ENCODE assay signal across 21 cellular contexts in genomic region chr15:78767331-78767951, GRCh38. TPM values are rescaled to one million over a fixed set of nuclear protein-coding genes. Genes with fewer than 3 reads are reported as not detected.
DNase-seq lines count a peak whose midpoint lies in the region; ATAC-seq, FAIRE-seq and TF ChIP-seq lines count a peak whose summit lies in the region.
"Had no signal": no experiment of that assay in that cellular context is flagged by ENCODE, and none has a peak within 500 bp of the region (broad histone marks: within the 10 kb centered on the region; RNA-seq: fewer than 3 reads in every experiment).

No MANE protein-coding gene starts in this region.

- peak; percentile 14 for ATAC-seq in WTC11

- H3K23ac ChIP-seq in H9 (ENCODE audit: insufficient read length, low read depth, low read length) = no peak overlapping the region
- H3K23ac ChIP-seq in neuronal stem cell (ENCODE audit: low read depth, low read length, poor library complexity) = peak overlapping the region; percentile 31

- TF ChIP-seq CTCF in H9 (conservative IDR thresholded peaks at IDR 0.05) (peak; percentile 44), WTC11 (IDR thresholded peaks at IDR 0.05) (no peak)

- H3K27me3 ChIP-seq in H9 (ENCODE audit: insufficient read depth, low read length) = no peaks in the 10 kb centered on the region
- no peaks in the 10 kb centered on the region for H3K27me3 ChIP-seq in neuronal stem cell (ENCODE audit: control insufficient read depth in 3 of 3, insufficient read depth in 3 of 3, low read depth in 1 of 3, low read length in 3 of 3)
- H3K27me3 ChIP-seq: brain microvascular endothelial cell, esophagus squamous epithelium had no signal

- H3K79me1 ChIP-seq in H9 (ENCODE audit: insufficient read depth, low read depth, low read length, poor library complexity, severe bottlenecking) (no peaks in the 10 kb centered on the region), neuronal stem cell (ENCODE audit: low read depth, low read length) (peaks cover 4% of the 10 kb centered on the region)

- H4K5ac ChIP-seq in H9 (ENCODE audit: insufficient read length, low read depth, low read length) = no peak overlapping the region

- H3K18ac ChIP-seq in H9 (ENCODE audit: insufficient read length, low read depth, low read length) (no peak overlapping the region), neuronal stem cell (ENCODE audit: low read length) (no peak overlapping the region)

- no peak overlapping the region for H3K56ac ChIP-seq in H9 (ENCODE audit: insufficient read length, low read depth, low read length)

- no peak overlapping the region for H2BK15ac ChIP-seq in H9 (ENCODE audit: low read depth, low read length)
- no peak overlapping the region for H2BK15ac ChIP-seq in neuronal stem cell (ENCODE audit: low read length)

- H3K9me3 ChIP-seq in H9 (ENCODE audit: control insufficient read depth, low read depth, low read length) = no peaks in the 10 kb centered on the region
- no peaks in the 10 kb centered on the region for H3K9me3 ChIP-seq in neuronal stem cell (replicated peaks in 1 of 2; ENCODE audit: control insufficient read depth in 2 of 2, insufficient read depth in 1 of 2, low read depth in 1 of 2, low read length in 2 of 2)
- H3K9me3 ChIP-seq: esophagus squamous epithelium had no signal

- H3K27me3 Mint-ChIP-seq in H9 (ENCODE audit: low read depth) (no peaks in the 10 kb centered on the region), WTC11 (ENCODE audit: low read depth) (no peaks in the 10 kb centered on the region)
- H3K27me3 Mint-ChIP-seq: activated naive CD4-positive, alpha-beta T cell treated with anti-CD3 and anti-CD28 coated beads, Interleukin-2, amount 50 U/mL, for 24 hours; stimulated activated naive CD8-positive, alpha-beta T cell treated with anti-CD3 and anti-CD28 coated beads, Interleukin-15, Interleukin-2, amounts not matched to agents 100 ng/mL and 50 ng/mL, for 24 hours had no signal

- CTCF ChIA-PET in WTC11 (lab: Charles Lee) = interaction anchor here (0.6 to 1.2 kb wide), 6 partner anchors 9 to 647 kb away, joined by 3 to 6 read pairs (median 4); partner anchors contain the start of gene ADAMTS7

- H2BK12ac ChIP-seq in H9 (ENCODE audit: insufficient read length, low read depth, low read length) (no peak overlapping the region), neuronal stem cell (ENCODE audit: low read length) (no peak overlapping the region)

- no peaks in the 10 kb centered on the region for H4K20me1 ChIP-seq in H9 (ENCODE audit: control insufficient read depth, insufficient read depth, insufficient read length)

- H3T11ph ChIP-seq in H9 (ENCODE audit: low read length) = no peak overlapping the region

- no peak overlapping the region for H3K4me3 ChIP-seq in neuronal stem cell (ENCODE audit: low read length in 2 of 2)
- H3K4me3 ChIP-seq: esophagus squamous epithelium, PC-9 had no signal

- H3K36me3 Mint-ChIP-seq in H9 (ENCODE audit: insufficient read depth in 1 of 3, low read depth in 3 of 3) = peaks cover 0 to 8% (median 4%) of the 10 kb centered on the region in 3 experiments; a peak in 4 of 7 replicates
- 0 out of 2 replicates have a peak, but pooled peaks cover 3% of the 10 kb centered on the region for H3K36me3 Mint-ChIP-seq in WTC11
- H3K36me3 Mint-ChIP-seq: activated naive CD4-positive, alpha-beta T cell treated with anti-CD3 and anti-CD28 coated beads, Interleukin-2, amount 50 U/mL, for 24 hours had no signal

- H3K4me1 ChIP-seq in H9 (ENCODE audit: insufficient read depth, low read length) (peaks cover 4% of the 10 kb centered on the region; the same call in 1 of the 2 replicates), neuronal stem cell (ENCODE audit: control insufficient read depth in 2 of 2, insufficient read depth in 1 of 2, low read depth in 1 of 2, low read length in 2 of 2) (peaks cover 0 to 4% of the 10 kb centered on the region in 2 donors)

- H3K23me2 ChIP-seq in H9 (ENCODE audit: insufficient read length, low read depth, low read length, poor library complexity, severe bottlenecking) = no peaks in the 10 kb centered on the region

- no peak overlapping the region for H3K27ac Mint-ChIP-seq in H9
- H3K27ac Mint-ChIP-seq in WTC11 = no peak overlapping the region
- H3K27ac Mint-ChIP-seq: activated naive CD4-positive, alpha-beta T cell treated with anti-CD3 and anti-CD28 coated beads, Interleukin-2, amount 50 U/mL, for 24 hours; stimulated activated naive CD8-positive, alpha-beta T cell treated with anti-CD3 and anti-CD28 coated beads, Interleukin-15, Interleukin-2, amounts not matched to agents 100 ng/mL and 50 ng/mL, for 24 hours had no signal

- H2AK5ac ChIP-seq in H9 (ENCODE audit: insufficient read length, low read length) (no peak overlapping the region), neuronal stem cell (ENCODE audit: low read depth, low read length) (no peak overlapping the region)

- H3K79me2 ChIP-seq in H9 (ENCODE audit: insufficient read depth, low read length) = no peaks in the 10 kb centered on the region

- H2AFZ ChIP-seq in H9 (ENCODE audit: low read length) = no peak overlapping the region
- no peak overlapping the region for H2AFZ ChIP-seq in neuronal stem cell (ENCODE audit: low read length)
- H2AFZ ChIP-seq: PC-9 had no signal

- H4K91ac ChIP-seq in H9 (ENCODE audit: insufficient read length, low read depth, low read length) (no peak overlapping the region), neuronal stem cell (ENCODE audit: low read depth, low read length, poor library complexity) (no peak overlapping the region)

- no peak for FAIRE-seq in RCC 7860 (lab: Jason Lieb, UNC)

- WGBS in H9 (ENCODE audit: extremely low coverage, insufficient read length, low lambda C conversion rate) = no CpG with 5 or more reads among the region's 16 CpGs
- WGBS in neuronal stem cell (ENCODE audit: extremely low coverage in 2 of 2, insufficient read length in 2 of 2, insufficient replicate concordance in 1 of 2), 2 donors = no CpG with 5 or more reads among the region's 16 CpGs

- H3K4me1 Mint-ChIP-seq in H9 (peaks cover 12 to 17% of the 10 kb centered on the region in 2 experiments), WTC11 (peaks cover 18% of the 10 kb centered on the region)
- H3K4me1 Mint-ChIP-seq: activated naive CD4-positive, alpha-beta T cell treated with anti-CD3 and anti-CD28 coated beads, Interleukin-2, amount 50 U/mL, for 24 hours had no signal

- H3K14ac ChIP-seq in H9 (ENCODE audit: insufficient read depth, low read length) (no peak overlapping the region), neuronal stem cell (ENCODE audit: low read length) (no peak overlapping the region)

- H3K4me3 Mint-ChIP-seq in H9 = no peak overlapping the region
- H3K4me3 Mint-ChIP-seq in WTC11 = no peak overlapping the region
- H3K4me3 Mint-ChIP-seq: activated naive CD4-positive, alpha-beta T cell treated with anti-CD3 and anti-CD28 coated beads, Interleukin-2, amount 50 U/mL, for 24 hours; stimulated activated naive CD8-positive, alpha-beta T cell treated with anti-CD3 and anti-CD28 coated beads, Interleukin-15, Interleukin-2, amounts not matched to agents 100 ng/mL and 50 ng/mL, for 24 hours had no signal

- H3K4me2 ChIP-seq in H9 (ENCODE audit: insufficient read depth, insufficient read length, low read length) (no peak overlapping the region), neuronal stem cell (ENCODE audit: insufficient read depth, low read length, poor library complexity, severe bottlenecking) (no peak overlapping the region)
- H3K4me2 ChIP-seq: KMS-11, PC-9 had no signal

- H3K4ac ChIP-seq in H9 (ENCODE audit: low read depth, low read length) = no peak overlapping the region
- H3K4ac ChIP-seq in neuronal stem cell (ENCODE audit: low read length) = no peak overlapping the region

- POLR2A ChIA-PET in WTC11 (lab: Charles Lee) = no interaction called here

- no peak overlapping the region for H2BK20ac ChIP-seq in H9 (ENCODE audit: low read depth, low read length, poor library complexity, severe bottlenecking)

- H3K36me3 ChIP-seq in neuronal stem cell (replicated peaks in 1 of 2; ENCODE audit: control insufficient read depth in 2 of 2, insufficient read depth in 2 of 2, low read length in 2 of 2) = peaks cover under 1 to 2% of the 10 kb centered on the region in 2 donors
- H3K36me3 ChIP-seq: brain microvascular endothelial cell, esophagus squamous epithelium had no signal

- H3K9ac ChIP-seq in H9 (ENCODE audit: extremely low read depth, insufficient read length, low read length) (no peak overlapping the region), neuronal stem cell (ENCODE audit: low read depth, low read length, poor library complexity) (peak overlapping the region; percentile 12)
- H3K9ac ChIP-seq: KMS-11 had no signal

- H3K27ac ChIP-seq in H9 (ENCODE audit: insufficient read length, low read depth, low read length) (no peak overlapping the region), neuronal stem cell (replicated peaks; ENCODE audit: low read length) (no peak overlapping the region)
- H3K27ac ChIP-seq: brain microvascular endothelial cell, C4-2B, esophagus squamous epithelium, KMS-11, PC-9 had no signal

- no peak overlapping the region for H2BK120ac ChIP-seq in H9 (ENCODE audit: low read depth, low read length, poor library complexity, severe bottlenecking)
- H2BK120ac ChIP-seq in neuronal stem cell (ENCODE audit: low read depth, low read length) = no peak overlapping the region

- H3K9me3 Mint-ChIP-seq in H9 = no peaks in the 10 kb centered on the region
- H3K9me3 Mint-ChIP-seq in WTC11 = no peaks in the 10 kb centered on the region
- H3K9me3 Mint-ChIP-seq: activated naive CD4-positive, alpha-beta T cell treated with anti-CD3 and anti-CD28 coated beads, Interleukin-2, amount 50 U/mL, for 24 hours; stimulated activated naive CD8-positive, alpha-beta T cell treated with anti-CD3 and anti-CD28 coated beads, Interleukin-15, Interleukin-2, amounts not matched to agents 100 ng/mL and 50 ng/mL, for 24 hours had no signal

- H4K8ac ChIP-seq in H9 (replicated peaks; ENCODE audit: insufficient read length, low read depth, low read length) = no peak overlapping the region
- H4K8ac ChIP-seq in neuronal stem cell (ENCODE audit: low read depth, low read length) = no peak overlapping the region

- DNase-seq in DMS 273 (lab: John Stamatoyannopoulos, UW; ENCODE audit: unreplicated experiment) (peak; percentile 33), DMS 273 treated with DMSO at 0.1 percent for 48 hours (lab: John Stamatoyannopoulos, UW) (no peak), H9 (no peak), WTC11 (ENCODE audit: low spot score) (peak; percentile 28), neuronal stem cell (ENCODE audit: low spot score) (no peak), iPS-NIHi7 (ENCODE audit: extremely low spot score) (no peak), putamen (ENCODE audit: low spot score) (no peak), RCC 7860 (ENCODE audit: low spot score) (no peak)
- DNase-seq: 8988T; activated CD4-positive, alpha-beta T cell treated with anti-CD3 and anti-CD28 coated beads, Interleukin-2, amount 50 U/mL, for 4 hours; activated T-cell treated with anti-CD3 and anti-CD28 coated beads, Interleukin-2, amount 50 U/mL, for 1 hour; brain microvascular endothelial cell; DMS79 treated with DMSO at 0.1 percent for 48 hours; esophagus squamous epithelium; glutamatergic neuron; NCI-H1436; PC-9 had no signal

- H2BK5ac ChIP-seq in H9 (ENCODE audit: insufficient read length, low read length) (no peak overlapping the region), neuronal stem cell (ENCODE audit: low read length) (no peak overlapping the region)

TF ChIP-seq in WTC11, 78 proteins besides CTCF, POLR2A, EP300 and RAD21 (continues in another document):
- no peak for TF ChIP-seq PRRX2 (CRISPR knock-in tag; IDR thresholded peaks at IDR 0.05)

RNA-seq across cellular contexts. Expression of gene ADAMTS7, which starts 43.8 kb away (rescaled TPM):
- 23.1 and 25.0 TPM in 2 replicates for total RNA-seq in H9 (2021)
- total RNA-seq in WTC11 (2021) = 66.5 to 70.3 TPM (median 67.1 TPM) in 3 replicates
- polyA plus RNA-seq in neuronal stem cell (2013, experiment 1 of 2) = 36.9 TPM
- 37.0 TPM for polyA plus RNA-seq in neuronal stem cell (2013, experiment 2 of 2)

Comparison
In these comparisons a context has a peak if more than half of its experiments do, and no peak if none do; other contexts are left out.
1. DNase-seq: peak in DMS 273 (single experiment) and WTC11 (single experiment); none in DMS 273 treated with DMSO at 0.1 percent for 48 hours (single experiment), H9 (single experiment), neuronal stem cell (single experiment), iPS-NIHi7 (single experiment), putamen (single experiment) and RCC 7860 (single experiment).